In the genomic region with DNA sequence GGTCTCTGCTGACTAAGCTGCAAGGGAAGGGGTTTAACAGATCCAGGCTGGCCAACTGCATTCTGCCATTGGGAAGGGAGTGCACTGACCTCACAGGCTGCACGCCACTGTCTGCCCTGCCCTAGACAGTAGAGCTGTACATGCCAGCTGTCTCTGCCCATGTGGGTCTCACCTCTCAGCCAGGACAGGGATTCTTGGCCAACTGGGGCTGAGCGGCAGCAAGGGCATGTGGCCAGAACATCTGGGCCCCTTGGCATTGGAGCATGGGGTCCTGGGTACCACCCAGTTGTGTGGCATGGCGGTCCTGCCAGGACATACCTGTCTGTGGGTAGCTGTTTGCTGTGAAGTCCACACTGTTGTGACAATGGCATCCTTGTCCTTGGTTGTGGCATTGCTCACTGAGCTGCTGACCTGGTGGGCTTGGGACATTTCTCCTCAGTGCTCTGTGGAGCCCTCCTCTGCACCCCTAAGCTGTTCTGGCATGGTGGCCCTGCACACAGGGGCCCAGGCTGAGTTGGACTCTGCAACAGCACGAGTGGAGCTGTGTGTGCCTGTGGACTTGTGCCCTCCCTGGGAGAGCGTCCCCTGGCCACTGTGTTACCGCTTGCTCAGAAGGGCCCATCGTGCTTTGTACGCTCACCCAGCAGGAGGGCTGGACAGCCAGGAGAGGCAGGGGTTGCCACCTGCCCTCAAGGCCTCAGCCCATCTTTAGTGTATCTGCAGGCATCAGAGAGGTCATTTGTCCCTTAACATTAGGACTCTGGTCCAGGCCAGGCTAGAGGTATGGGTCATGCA, we compare ENCODE assay signal across 11 cellular contexts. TPM values are rescaled to one million over a fixed set of nuclear protein-coding genes. Genes with fewer than 3 reads are reported as not detected.
DNase-seq lines count a peak whose midpoint lies in the region; ATAC-seq and TF ChIP-seq lines count a peak whose summit lies in the region.
"Had no signal": no experiment of that assay in that cellular context is flagged by ENCODE, and none has a peak within 500 bp of the region (broad histone marks: within the 10 kb centered on the region; RNA-seq: fewer than 3 reads in every experiment).

No MANE protein-coding gene starts in this region.

- H3K9me3 ChIP-seq in GM23248 (ENCODE audit: low read depth): no peaks in the 10 kb centered on the region
- no peaks in the 10 kb centered on the region for H3K9me3 ChIP-seq in gastroesophageal sphincter
- no peaks in the 10 kb centered on the region for H3K9me3 ChIP-seq in smooth muscle cell (replicated peaks; ENCODE audit: low read depth)

- H3K27me3 ChIP-seq in GM23248 (replicated peaks; ENCODE audit: insufficient read depth): no peaks in the 10 kb centered on the region
- H3K27me3 ChIP-seq in gastroesophageal sphincter: no peaks in the 10 kb centered on the region
- H3K27me3 ChIP-seq in smooth muscle cell (ENCODE audit: low read depth): no peaks in the 10 kb centered on the region

- H3K4me3 ChIP-seq in GM23248: no peak overlapping the region
- H3K4me3 ChIP-seq in gastroesophageal sphincter: no peak overlapping the region
- H3K4me3 ChIP-seq in smooth muscle cell: no peak overlapping the region

- H3K79me2 ChIP-seq in GM23248 (ENCODE audit: insufficient read depth) (peaks cover 85% of the 10 kb centered on the region), smooth muscle cell (ENCODE audit: low read depth) (peaks cover 65% of the 10 kb centered on the region)

- no peak for TF ChIP-seq EP300 in gastroesophageal sphincter (IDR thresholded peaks at IDR 0.05)

- H3K4me1 ChIP-seq in GM23248 (ENCODE audit: insufficient read depth): peaks cover 41% of the 10 kb centered on the region
- H3K4me1 ChIP-seq in gastroesophageal sphincter: peaks cover 0 to 77% (median 41%) of the 10 kb centered on the region in 3 donors
- peaks cover 32% of the 10 kb centered on the region for H3K4me1 ChIP-seq in smooth muscle cell (ENCODE audit: low read depth)

- H4K20me1 ChIP-seq in GM23248 (ENCODE audit: insufficient read depth) (no peaks in the 10 kb centered on the region), smooth muscle cell (ENCODE audit: low read depth) (peaks cover 96% of the 10 kb centered on the region)

- H2AFZ ChIP-seq in GM23248 (no peak overlapping the region), smooth muscle cell (ENCODE audit: low read depth) (no peak overlapping the region)

- in situ Hi-C loops in GM23248 (cut with MboI): no loop called here

- DNase-seq in GM23248 (no peak), smooth muscle cell (lab: John Stamatoyannopoulos, UW; ENCODE audit: unreplicated experiment) (no peak), H4 (ENCODE audit: low spot score) (no peak), NCI-H187 (lab: John Stamatoyannopoulos, UW) (no peak)
- DNase-seq in activated CD4-positive, alpha-beta memory T cell treated with anti-CD3 and anti-CD28 coated beads, Interleukin-2, amount 10 ng/mL, durations not matched to agents 7 days and 5 days: no peak
- DNase-seq in stimulated activated CD4-positive, alpha-beta T cell treated with anti-CD3 and anti-CD28 coated beads, Interleukin-4, amount 100 ng/mL, for 1 hour: no peak
- DNase-seq: NCI-H1092; RPMI8226; stimulated activated naive B cell treated with anti-CD40 and anti-IgM and Interleukin-4, amounts not matched to agents 10 μg/mL and 1 μg/mL and 100 μg/mL, for 72 hours had no signal

- peak overlapping the region; percentile 71 for H3K27ac Mint-ChIP-seq in activated CD4-positive, alpha-beta memory T cell treated with anti-CD3 and anti-CD28 coated beads, Interleukin-2, amount 10 ng/mL, durations not matched to agents 7 days and 5 days

- H3K36me3 ChIP-seq in GM23248 (ENCODE audit: low read depth) (peaks cover 49% of the 10 kb centered on the region), gastroesophageal sphincter (peaks cover 0 to 73% of the 10 kb centered on the region in 2 donors), smooth muscle cell (ENCODE audit: low read depth) (peaks cover 8% of the 10 kb centered on the region)

- peaks cover 98% of the 10 kb centered on the region for H3K4me1 Mint-ChIP-seq in activated CD4-positive, alpha-beta memory T cell treated with anti-CD3 and anti-CD28 coated beads, Interleukin-2, amount 10 ng/mL, durations not matched to agents 7 days and 5 days

- CTCF ChIA-PET in activated CD4-positive, alpha-beta memory T cell treated with anti-CD3 and anti-CD28 coated beads, Interleukin-2, amount 10 ng/mL, durations not matched to agents 7 days and 5 days (lab: Charles Lee): interaction anchor here (0.6 to 14.1 kb wide), 3 partner anchors 15 to 136 kb away, joined by 3 to 313 read pairs (median 3); no protein-coding TSS in a partner anchor

- H3K4me2 ChIP-seq in GM23248 (ENCODE audit: unreplicated experiment) (no peak overlapping the region), smooth muscle cell (no peak overlapping the region)

- no peak for ATAC-seq in gastroesophageal sphincter
- no peak for ATAC-seq in HG02973 (IDR thresholded peaks at IDR 0.05; ENCODE audit: unreplicated experiment)
- ATAC-seq: stimulated activated naive B cell treated with anti-CD40 and anti-IgM and Interleukin-4, amounts not matched to agents 10 μg/mL and 1 μg/mL and 100 μg/mL, for 72 hours had no signal

- H3K27me3 Mint-ChIP-seq in activated CD4-positive, alpha-beta memory T cell treated with anti-CD3 and anti-CD28 coated beads, Interleukin-2, amount 10 ng/mL, durations not matched to agents 7 days and 5 days: no peaks in the 10 kb centered on the region
- H3K27me3 Mint-ChIP-seq: stimulated activated naive B cell treated with anti-CD40 and anti-IgM and Interleukin-4, amounts not matched to agents 10 μg/mL and 1 μg/mL and 100 μg/mL, for 72 hours had no signal

- WGBS in GM23248 (ENCODE audit: low coverage in 1 of 2, low lambda C conversion rate in 2 of 2, missing lambda C conversion rate in 2 of 2), 2 experiments: 87 to 88% methylated on average over 6 to 8 of the region's 8 CpGs
- WGBS in gastroesophageal sphincter (ENCODE audit: low coverage in 1 of 2), 2 donors: no CpG with 5 or more reads among the region's 8 CpGs
- 97% methylated on average over 8 of the region's 8 CpGs for WGBS in smooth muscle cell (ENCODE audit: low lambda C conversion rate)

- peaks cover 58% of the 10 kb centered on the region for H3F3A ChIP-seq in GM23248 (ENCODE audit: insufficient read depth)
- H3F3A ChIP-seq in smooth muscle cell (ENCODE audit: low read depth): peaks cover 22% of the 10 kb centered on the region

- H3K27ac ChIP-seq in GM23248 (peak overlapping the region; percentile 95), gastroesophageal sphincter (peak overlapping the region in 3 of 4 donors; percentile 2 to 84 (median 82)), smooth muscle cell (ENCODE audit: low read depth) (peak overlapping the region; percentile 92)

- no peak overlapping the region for H3K4me3 Mint-ChIP-seq in activated CD4-positive, alpha-beta memory T cell treated with anti-CD3 and anti-CD28 coated beads, Interleukin-2, amount 10 ng/mL, durations not matched to agents 7 days and 5 days
- H3K4me3 Mint-ChIP-seq: stimulated activated naive B cell treated with anti-CD40 and anti-IgM and Interleukin-4, amounts not matched to agents 10 μg/mL and 1 μg/mL and 100 μg/mL, for 72 hours had no signal

- H3K9ac ChIP-seq in GM23248: no peak overlapping the region
- no peak overlapping the region for H3K9ac ChIP-seq in smooth muscle cell (ENCODE audit: low read depth)

- TF ChIP-seq POLR2A in gastroesophageal sphincter (IDR thresholded peaks at IDR 0.05): no peak

- H3K9me3 Mint-ChIP-seq in activated CD4-positive, alpha-beta memory T cell treated with anti-CD3 and anti-CD28 coated beads, Interleukin-2, amount 10 ng/mL, durations not matched to agents 7 days and 5 days: peaks cover 5% of the 10 kb centered on the region

- TF ChIP-seq CTCF in gastroesophageal sphincter (IDR thresholded peaks at IDR 0.05): no peak
- no peak for TF ChIP-seq CTCF in smooth muscle cell (IDR thresholded peaks at IDR 0.05; ENCODE audit: borderline replicate concordance, insufficient read depth, poor library complexity, severe bottlenecking)

- POLR2A ChIA-PET in activated CD4-positive, alpha-beta memory T cell treated with anti-CD3 and anti-CD28 coated beads, Interleukin-2, amount 10 ng/mL, durations not matched to agents 7 days and 5 days (lab: Charles Lee): interaction anchor here (14.0 to 27.0 kb wide), 2 partner anchors 13 to 40 kb away, joined by 320 to 396 read pairs; partner anchors contain the start of gene MED15

- peaks cover 80% of the 10 kb centered on the region for H3K36me3 Mint-ChIP-seq in activated CD4-positive, alpha-beta memory T cell treated with anti-CD3 and anti-CD28 coated beads, Interleukin-2, amount 10 ng/mL, durations not matched to agents 7 days and 5 days (ENCODE audit: low read depth)

- no peaks in the 10 kb centered on the region for H3K9me2 ChIP-seq in GM23248 (ENCODE audit: insufficient read depth)

RNA-seq across cellular contexts. Expression of gene MED15, which starts 46.7 kb away (rescaled TPM):
- total RNA-seq in GM23248 (2014; rRNA removed; shearing (Covaris generic)): 40.0 and 40.2 TPM in 2 replicates
- polyA plus RNA-seq in GM23248 (2016; fragmentation: Nextera tagmentation; extraction: Ambion mirVana) (69.4 and 69.7 TPM in 2 replicates), smooth muscle cell (70.5 and 78.5 TPM in 2 replicates)
- total RNA-seq in activated CD4-positive, alpha-beta memory T cell treated with anti-CD3 and anti-CD28 coated beads, Interleukin-2, amount 10 ng/mL, durations not matched to agents 7 days and 5 days: 100 to 1,000 TPM; 168 TPM
- total RNA-seq in gastroesophageal sphincter (10 to 100 TPM; 30.6 to 62.3 (median 54.3) TPM), smooth muscle cell (25.3 and 29.2 TPM in 2 replicates)
- 5.7 and 9.1 TPM in 2 replicates for total RNA-seq in H4 (2014; rRNA removed; shearing (Covaris generic))

RNA-seq across cellular contexts. Expression of gene KLHL22, which starts 58.5 kb away (rescaled TPM):
- total RNA-seq in GM23248 (2014; rRNA removed; shearing (Covaris generic)): 37.7 and 41.3 TPM in 2 replicates
- polyA plus RNA-seq in GM23248 (2016; fragmentation: Nextera tagmentation; extraction: Ambion mirVana): 19.0 and 20.0 TPM in 2 replicates
- 10 to 100 TPM; 31.1 to 32.8 TPM for total RNA-seq in activated CD4-positive, alpha-beta memory T cell treated with anti-CD3 and anti-CD28 coated beads, Interleukin-2, amount 10 ng/mL, durations not matched to agents 7 days and 5 days
- total RNA-seq in gastroesophageal sphincter: 10 to 100 TPM; 25.0 to 44.5 (median 33.9) TPM
- total RNA-seq in smooth muscle cell: 17.1 and 26.1 TPM in 2 replicates
- 18.1 and 27.3 TPM in 2 replicates for polyA plus RNA-seq in smooth muscle cell
- 8.6 and 13.7 TPM in 2 replicates for total RNA-seq in H4 (2014; rRNA removed; shearing (Covaris generic))
